ENCODE assay signal across 19 cellular contexts in the genomic region with DNA sequence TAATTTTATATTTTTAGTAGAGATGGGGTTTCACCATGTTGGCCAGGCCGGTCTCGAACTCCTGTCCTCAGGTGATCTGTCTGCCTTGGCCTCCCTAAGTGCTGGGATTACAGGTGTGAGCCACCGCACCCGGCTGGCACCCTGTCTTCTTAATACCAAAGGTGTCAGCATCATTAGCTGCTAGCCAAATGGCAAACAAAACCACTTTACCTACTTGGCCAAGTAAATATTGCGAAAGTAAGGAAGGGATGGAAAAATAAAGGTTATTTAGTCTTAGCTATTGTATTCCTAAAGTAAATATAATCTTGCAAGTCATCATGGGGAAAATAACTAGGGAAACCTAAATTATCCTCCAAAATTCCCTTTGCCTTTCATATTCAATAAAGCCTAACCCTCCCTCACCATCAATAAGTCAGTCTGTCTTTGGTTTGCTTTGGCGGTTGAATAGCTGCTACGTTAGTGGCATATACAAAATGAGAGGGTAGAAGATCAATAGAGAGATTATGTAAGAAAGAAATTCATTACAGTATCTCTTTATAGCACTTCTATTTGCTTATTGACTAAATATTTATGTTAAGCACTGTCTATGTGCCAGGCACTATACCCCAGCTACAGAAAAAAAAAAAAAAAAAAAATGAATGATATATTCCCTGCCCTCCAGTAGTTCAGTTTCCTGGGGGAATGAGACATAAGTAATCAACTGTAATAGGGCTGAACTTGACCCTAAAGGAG. TPM values are rescaled to one million over a fixed set of nuclear protein-coding genes. Genes with fewer than 3 reads are reported as not detected.
A peak's percentile ranks its signal among the peaks of the same experiment; 100 is the strongest.
DNase-seq lines count a peak whose midpoint lies in the region; ATAC-seq, FAIRE-seq and TF ChIP-seq lines count a peak whose summit lies in the region.
"Had no signal": no experiment of that assay in that cellular context is flagged by ENCODE, and none has a peak within 500 bp of the region (broad histone marks: within the 10 kb centered on the region; RNA-seq: fewer than 3 reads in every experiment).

No MANE protein-coding gene starts in this region.

- H3F3A ChIP-seq in PC-3 (ENCODE audit: low read length, unreplicated experiment) = peaks cover 17% of the 10 kb centered on the region

- peak overlapping the region; percentile 59 for H3K9ac ChIP-seq in PC-3 (ENCODE audit: low read length)
- H3K9ac ChIP-seq: GM23248 had no signal

- no peaks in the 10 kb centered on the region for H3K36me3 ChIP-seq in PC-3 (ENCODE audit: low read depth, low read length)
- no peaks in the 10 kb centered on the region for H3K36me3 ChIP-seq in transverse colon
- no peaks in the 10 kb centered on the region for H3K36me3 ChIP-seq in ovary
- H3K36me3 ChIP-seq: BE2C, neutrophil, right atrium auricular region, thoracic aorta had no signal

- H2AFZ ChIP-seq in PC-3 (ENCODE audit: low read length) = peak overlapping the region; percentile 15

- BruUV-seq in PC-3 (replicated peaks; lab: Mats Ljungman, UMichigan) = TSS peak; percentile 91

- DNase-seq in DMS153 (lab: John Stamatoyannopoulos, UW) (peak; percentile 43), DMS153 treated with DMSO at 0.1 percent for 48 hours (lab: John Stamatoyannopoulos, UW; ENCODE audit: unreplicated experiment) (no peak), PC-3 (peak; percentile 67), left lobe of liver (ENCODE audit: low spot score) (peak; percentile 47), transverse colon (peak; percentile 25), GM19239 (ENCODE audit: insufficient read length, low spot score) (no peak), ovary (no peak), putamen (ENCODE audit: low spot score) (no peak)
- DNase-seq: 8988T; activated CD4-positive, alpha-beta T cell treated with anti-CD3 and anti-CD28 coated beads, Interleukin-2, amount 50 U/mL, for 48 hours; activated gamma-delta T cell treated with Interleukin-2 at 50 U/mL for 16 hours; BE2C; GDM1; stimulated activated CD4-positive, alpha-beta T cell treated with anti-CD3 and anti-CD28 coated beads, Interleukin-15, amount 100 ng/mL, for 24 hours had no signal

- in situ Hi-C loops in transverse colon (cut with MboI; ENCODE audit: low pct_ligation_motif_present in 1 of 4, low pct_unique_long_range_greater_than_20kb in 1 of 4, low sequenced_read_pairs in 3 of 4) = loop anchor here (10.0 to 25.0 kb wide), 4 partner anchors 142 to 570 kb away; no protein-coding TSS in a partner anchor

- no peaks in the 10 kb centered on the region for H4K20me1 ChIP-seq in PC-3 (ENCODE audit: low read length)

- TF ChIP-seq POLR2A in transverse colon (IDR thresholded peaks at IDR 0.05) (no peak), ovary (IDR thresholded peaks at IDR 0.05) (no peak)

- no peak for FAIRE-seq in GM19239 (lab: Jason Lieb, UNC)

- no peak for TF ChIP-seq CTCF in PC-3 (conservative IDR thresholded peaks at IDR 0.05; ENCODE audit: low read depth, low read length)
- TF ChIP-seq CTCF in transverse colon (IDR thresholded peaks at IDR 0.05) = no peak
- TF ChIP-seq CTCF in ovary (IDR thresholded peaks at IDR 0.05) = no peak

- H3K27me3 ChIP-seq in PC-3 (ENCODE audit: low read length) = no peaks in the 10 kb centered on the region
- no peaks in the 10 kb centered on the region for H3K27me3 ChIP-seq in transverse colon
- H3K27me3 ChIP-seq in ovary = no peaks in the 10 kb centered on the region
- H3K27me3 ChIP-seq: right atrium auricular region had no signal

- H3K4me3 ChIP-seq in PC-3 (ENCODE audit: low read length) = peak overlapping the region; percentile 41
- no peak overlapping the region for H3K4me3 ChIP-seq in transverse colon
- no peak overlapping the region for H3K4me3 ChIP-seq in ovary
- H3K4me3 ChIP-seq: GM23248, right atrium auricular region, thoracic aorta had no signal

- H3K9me3 ChIP-seq in PC-3 (ENCODE audit: low read length) (no peaks in the 10 kb centered on the region), transverse colon (no peaks in the 10 kb centered on the region), ovary (no peaks in the 10 kb centered on the region)
- H3K9me3 ChIP-seq: BE2C, neutrophil, right atrium auricular region, thoracic aorta had no signal

- peak; percentile 4; the same call in 1 of the 2 replicates for ATAC-seq in PC-3
- peak; percentile 68 for ATAC-seq in left lobe of liver
- ATAC-seq: Right ventricle myocardium inferior had no signal

- intact Hi-C loops in PC-3 (cut with micrococcal nuclease) (loop anchor here (1.0 to 2.0 kb wide), 7 partner anchors 32 to 560 kb away; partner anchors contain the start of gene CEP126), transverse colon (cut with DNase I; ENCODE audit: low total_unique reads) (loop anchor here (5.0 kb wide), 1 partner anchor 145 kb away; no protein-coding TSS in a partner anchor), ovary (cut with DNase I) (loop anchor here in 1 of 4 donors (10.0 kb wide), 1 partner anchor 142 kb away; no protein-coding TSS in a partner anchor)

- 64 to 67% methylated on average over 7 of the region's 7 CpGs for WGBS in transverse colon (ENCODE audit: low coverage in 1 of 2), 2 donors
- 96 to 98% (median 98%) methylated on average over 7 of the region's 7 CpGs for WGBS in ovary, 3 donors

- TF ChIP-seq EP300 in transverse colon (IDR thresholded peaks at IDR 0.05; ENCODE audit: low read depth) (no peak), ovary (IDR thresholded peaks at IDR 0.05) (no peak)

- no peaks in the 10 kb centered on the region for H3K79me2 ChIP-seq in PC-3 (ENCODE audit: low read length)

- peak overlapping the region; percentile 76 for H3K4me2 ChIP-seq in PC-3 (ENCODE audit: low read length)

- CTCF ChIA-PET in PC-3 (lab: Charles Lee) = interaction anchor here (0.6 to 2.3 kb wide), 11 partner anchors 10 to 549 kb away, joined by 4 to 43 read pairs (median 8); partner anchors contain the start of gene CEP126

- H3K27ac ChIP-seq in PC-3 (ENCODE audit: low read length) = peak overlapping the region; percentile 90
- H3K27ac ChIP-seq in transverse colon = peak overlapping the region; percentile 73 to 83 (median 78)
- H3K27ac ChIP-seq in ovary = no peak overlapping the region
- H3K27ac ChIP-seq: GM23248, neutrophil, right atrium auricular region, thoracic aorta had no signal

- peaks cover 54% of the 10 kb centered on the region for H3K4me1 ChIP-seq in PC-3 (ENCODE audit: insufficient read depth, low read length)
- peaks cover 3 to 19% (median 14%) of the 10 kb centered on the region in 4 donors for H3K4me1 ChIP-seq in transverse colon
- H3K4me1 ChIP-seq in ovary (ENCODE audit: insufficient read depth) = no peaks in the 10 kb centered on the region
- H3K4me1 ChIP-seq: BE2C had no signal

- no peaks in the 10 kb centered on the region for H3K9me2 ChIP-seq in PC-3 (replicated peaks; ENCODE audit: low read length)

- POLR2A ChIA-PET in PC-3 (lab: Charles Lee; ENCODE audit: unreplicated experiment) = interaction anchor here (0.5 to 1.0 kb wide), 8 partner anchors 37 to 559 kb away, joined by 3 to 12 read pairs (median 4); no protein-coding TSS in a partner anchor

RNA-seq across cellular contexts. Expression of gene CFAP300, which starts 40.2 kb away (rescaled TPM):
- 3.2 and 3.9 TPM in 2 replicates for total RNA-seq in PC-3 (2014; rRNA removed)
- not detected for total RNA-seq in left lobe of liver
- 10 to 100 TPM in 1 of 4 donors, 1 to 10 TPM in 1, under 1 TPM in 1, not detected in 1; 0.79 to 33.2 (median 2.2) TPM for total RNA-seq in transverse colon
- 10 to 100 TPM in 1 of 7 donors, 1 to 10 TPM in 6; 2.1 to 20.1 (median 6.1) TPM for total RNA-seq in ovary
- polyA plus RNA-seq in ovary = 1 to 10 TPM; 3.0 to 3.9 TPM

Comparison
In these comparisons a context has a peak if more than half of its experiments do, and no peak if none do; other contexts are left out.
1. DNase-seq: peak in DMS153 (single experiment), PC-3 (single experiment), left lobe of liver (single experiment) and transverse colon (single experiment); none in DMS153 treated with DMSO at 0.1 percent for 48 hours (single experiment), GM19239 (single experiment), ovary (0 of 5) and putamen (single experiment).
2. H3K27ac ChIP-seq: peak in PC-3 (single experiment) and transverse colon (4 of 4); none in ovary (0 of 2).